12 cellular contexts compared by ENCODE assay signal in genomic region chr1:15047237-15047636, GRCh38.
"Had no signal": no experiment of that assay in that cellular context is flagged by ENCODE, and none has a peak within 500 bp of the region (broad histone marks: within the 10 kb centered on the region; RNA-seq: fewer than 3 reads in every experiment).

No MANE protein-coding gene starts in this region.

- H3K9ac ChIP-seq: parathyroid adenoma had no signal

- DNase-seq: sigmoid colon, thyroid gland had no signal

- H3K4me3 ChIP-seq: ovary, psoas muscle, right lobe of liver, sigmoid colon, thoracic aorta, thyroid gland, tibial nerve, upper lobe of left lung, vagina had no signal

- H2AFZ ChIP-seq: parathyroid adenoma had no signal

- H3K27ac ChIP-seq: ovary, parathyroid adenoma, psoas muscle, right lobe of liver, sigmoid colon, thoracic aorta, thyroid gland, tibial nerve, upper lobe of left lung, vagina had no signal

- H3K36me3 ChIP-seq: ovary, right lobe of liver, sigmoid colon, thoracic aorta, thyroid gland, tibial nerve, vagina had no signal

- H3K4me1 ChIP-seq: parathyroid adenoma, psoas muscle, right lobe of liver, sigmoid colon, tibial nerve, vagina had no signal

- H3K9me3 ChIP-seq: ovary, psoas muscle, right lobe of liver, sigmoid colon, thoracic aorta, thyroid gland, tibial nerve, upper lobe of left lung, vagina had no signal

- H3K27me3 ChIP-seq: ovary, right lobe of liver, sigmoid colon, thyroid gland, tibial nerve, upper lobe of left lung, vagina had no signal

- FAIRE-seq: small intestine, urothelium cell line had no signal
